Comparison of ENCODE assay signal across 27 cellular contexts in the genomic region with DNA sequence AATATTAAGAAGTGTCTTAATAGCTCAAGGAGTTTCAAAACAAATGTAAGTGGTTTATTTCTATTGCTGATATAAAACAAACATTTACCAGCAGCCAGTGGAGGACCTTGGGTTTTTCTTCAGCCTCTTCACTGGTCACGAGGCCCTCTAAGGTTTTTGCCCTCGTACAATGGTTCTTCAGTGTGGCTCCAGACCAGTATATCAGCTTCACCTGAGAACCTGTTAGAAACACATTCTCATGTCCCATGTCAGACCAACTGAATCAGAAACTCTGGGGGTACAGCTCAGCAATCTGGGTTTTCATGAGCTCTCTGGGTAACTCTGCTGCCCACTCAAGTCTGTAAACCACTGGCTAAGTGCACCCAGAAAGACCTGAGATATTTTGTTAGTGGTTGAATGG. TPM values are rescaled to one million over a fixed set of nuclear protein-coding genes. Genes with fewer than 3 reads are reported as not detected.
"Had no signal": no experiment of that assay in that cellular context is flagged by ENCODE, and none has a peak within 500 bp of the region (broad histone marks: within the 10 kb centered on the region; RNA-seq: fewer than 3 reads in every experiment).

No MANE protein-coding gene starts in this region.

- H3K27ac ChIP-seq: adrenal gland, SK-N-MC, WERI-Rb-1 had no signal

- ATAC-seq: activated CD4-positive, alpha-beta T cell treated with anti-CD3 and anti-CD28 coated beads for 36 hours; activated CD8-positive, alpha-beta T cell treated with anti-CD3 and anti-CD28 coated beads for 36 hours; activated T-cell treated with anti-CD3 and anti-CD28 coated beads, Interleukin-2, amount 50 U/mL, for 72 hours; Panc1; Right ventricle myocardium inferior had no signal

- FAIRE-seq: bronchial epithelial cell had no signal

- H3K27ac Mint-ChIP-seq: activated CD4-positive, alpha-beta T cell treated with anti-CD3 and anti-CD28 coated beads for 36 hours; activated CD8-positive, alpha-beta T cell treated with anti-CD3 and anti-CD28 coated beads for 36 hours; activated naive CD8-positive, alpha-beta T cell treated with anti-CD3 and anti-CD28 coated beads, Interleukin-2, amount 10 ng/mL, durations not matched to agents 7 days and 5 days; activated T-cell treated with anti-CD3 and anti-CD28 coated beads, Interleukin-2, amount 50 U/mL, for 72 hours had no signal

- DNase-seq: activated CD4-positive, alpha-beta T cell treated with anti-CD3 and anti-CD28 coated beads for 36 hours; activated CD8-positive, alpha-beta memory T cell treated with anti-CD3 and anti-CD28 coated beads, Interleukin-2, amount 50 U/mL, for 4 hours; activated CD8-positive, alpha-beta T cell treated with anti-CD3 and anti-CD28 coated beads for 36 hours; activated naive CD4-positive, alpha-beta T cell treated with anti-CD3 and anti-CD28 coated beads, Interleukin-2, amount 50 U/mL, for 16 hours; activated naive CD8-positive, alpha-beta T cell treated with anti-CD3 and anti-CD28 coated beads, Interleukin-2, amount 10 ng/mL, durations not matched to agents 7 days and 5 days; activated T-cell treated with anti-CD3 and anti-CD28 coated beads, Interleukin-2, amount 50 U/mL, for 72 hours; adrenal gland; anterior cingulate cortex; central memory CD4-positive, alpha-beta T cell; KG1; NCI-H1048; NCI-H1417 treated with DMSO at 0.1 percent for 48 hours; NCI-H1694; NCI-H2029; NCI-H2107; NCI-H2171 treated with DMSO at 0.1 percent for 48 hours; NCI-H226; NCI-H526; NCI-H82; T-helper 1 cell; WERI-Rb-1 had no signal

- H3K36me3 Mint-ChIP-seq: activated naive CD8-positive, alpha-beta T cell treated with anti-CD3 and anti-CD28 coated beads, Interleukin-2, amount 10 ng/mL, durations not matched to agents 7 days and 5 days had no signal

- H3K9me3 ChIP-seq: adrenal gland had no signal

- H3K4me1 ChIP-seq: adrenal gland had no signal

- H3K9me3 Mint-ChIP-seq: activated CD8-positive, alpha-beta T cell treated with anti-CD3 and anti-CD28 coated beads for 36 hours; activated naive CD8-positive, alpha-beta T cell treated with anti-CD3 and anti-CD28 coated beads, Interleukin-2, amount 10 ng/mL, durations not matched to agents 7 days and 5 days; activated T-cell treated with anti-CD3 and anti-CD28 coated beads, Interleukin-2, amount 50 U/mL, for 72 hours had no signal

- H3K4me1 Mint-ChIP-seq: activated CD4-positive, alpha-beta T cell treated with anti-CD3 and anti-CD28 coated beads for 36 hours; activated naive CD8-positive, alpha-beta T cell treated with anti-CD3 and anti-CD28 coated beads, Interleukin-2, amount 10 ng/mL, durations not matched to agents 7 days and 5 days had no signal

- H3K4me3 ChIP-seq: adrenal gland, SK-N-MC had no signal

- H3K27me3 ChIP-seq: adrenal gland had no signal

- H3K4me3 Mint-ChIP-seq: activated CD4-positive, alpha-beta T cell treated with anti-CD3 and anti-CD28 coated beads for 36 hours; activated CD8-positive, alpha-beta T cell treated with anti-CD3 and anti-CD28 coated beads for 36 hours; activated naive CD8-positive, alpha-beta T cell treated with anti-CD3 and anti-CD28 coated beads, Interleukin-2, amount 10 ng/mL, durations not matched to agents 7 days and 5 days; activated T-cell treated with anti-CD3 and anti-CD28 coated beads, Interleukin-2, amount 50 U/mL, for 72 hours had no signal

- H3K36me3 ChIP-seq: adrenal gland, WERI-Rb-1 had no signal

RNA-seq across cellular contexts. Expression of a gene that starts 12.9 kb away (rescaled TPM):
- total RNA-seq: OCI-LY7; T-helper 2 cell treated with Interferon-gamma antibody and Interleukin-4, amounts not matched to agents 100 ng/mL and 5 ng/mL, for 36 hours had no signal
